17 cellular contexts compared by ENCODE assay signal in the genomic region with DNA sequence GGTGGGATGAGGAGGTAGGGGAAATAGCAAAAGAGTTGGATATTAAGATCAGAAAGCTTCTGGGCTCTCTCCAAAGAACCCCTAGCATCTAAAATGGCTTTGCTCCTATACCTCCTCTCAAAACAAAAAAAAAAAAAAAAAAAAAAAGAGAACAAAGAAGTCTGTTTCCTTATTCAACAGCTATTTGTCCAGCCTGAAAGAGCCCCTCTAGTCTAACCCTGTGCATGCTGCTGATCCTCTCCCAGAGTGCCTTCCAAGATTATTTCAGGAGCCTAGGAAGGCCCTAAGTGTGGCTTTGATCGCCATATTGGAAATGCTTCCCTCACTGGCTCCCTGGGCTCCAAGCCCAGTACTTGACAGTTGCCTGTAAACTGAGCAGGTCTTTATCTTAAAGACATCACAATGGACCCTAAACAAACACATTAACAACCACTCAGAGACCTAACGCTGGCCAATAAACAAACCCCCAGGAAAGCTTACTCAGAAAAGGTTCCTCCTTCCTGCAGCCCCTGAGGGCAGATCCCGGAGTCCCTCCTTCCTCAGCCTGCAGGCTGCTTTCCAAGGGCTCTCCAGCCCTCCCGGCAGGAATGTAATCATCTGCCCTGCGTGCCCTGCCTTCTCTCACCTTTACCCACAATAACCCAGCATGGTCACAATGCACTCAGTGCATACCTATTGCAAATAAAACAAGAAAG. TPM values are rescaled to one million over a fixed set of nuclear protein-coding genes. Genes with fewer than 3 reads are reported as not detected.
DNase-seq lines count a peak whose midpoint lies in the region; ATAC-seq and TF ChIP-seq lines count a peak whose summit lies in the region.
"Had no signal": no experiment of that assay in that cellular context is flagged by ENCODE, and none has a peak within 500 bp of the region (broad histone marks: within the 10 kb centered on the region; RNA-seq: fewer than 3 reads in every experiment).

No MANE protein-coding gene starts in this region.

- H3K18ac ChIP-seq in trophoblast cell (ENCODE audit: low read length), result no peak overlapping the region

- no peak overlapping the region for H3K23ac ChIP-seq in trophoblast cell (ENCODE audit: low read length)

- H2BK12ac ChIP-seq in trophoblast cell (ENCODE audit: low read length), result peak overlapping the region; percentile 93

- peaks cover 16% of the 10 kb centered on the region for H3K79me1 ChIP-seq in trophoblast cell (ENCODE audit: low read length)

- no peak overlapping the region for H2AFZ ChIP-seq in trophoblast cell (ENCODE audit: insufficient read depth, low read length, poor library complexity)

- H3K4me2 ChIP-seq in trophoblast cell (ENCODE audit: low read length), result peak overlapping the region; percentile 2

- no peak for ATAC-seq in HG02759 (IDR thresholded peaks at IDR 0.05; ENCODE audit: unreplicated experiment)
- ATAC-seq: gastroesophageal sphincter had no signal

- WGBS in trophoblast cell (ENCODE audit: extremely low coverage, insufficient coverage, insufficient read length), result no CpG with 5 or more reads among the region's 5 CpGs

- H3K4me1 Mint-ChIP-seq in osteocyte (ENCODE audit: unreplicated experiment), result no peaks in the 10 kb centered on the region

- H3K9ac ChIP-seq in colonic mucosa (ENCODE audit: low read depth in 2 of 2, low read length in 2 of 2) (no peak overlapping the region), trophoblast cell (ENCODE audit: low read length) (no peak overlapping the region)

- H3K27me3 ChIP-seq in colonic mucosa, result no peaks in the 10 kb centered on the region
- H3K27me3 ChIP-seq in trophoblast cell (ENCODE audit: insufficient read depth, low read length), result peaks cover 4% of the 10 kb centered on the region
- H3K27me3 ChIP-seq: vagina had no signal

- H3K4me3 ChIP-seq in colonic mucosa, result no peak overlapping the region
- H3K4me3 ChIP-seq in trophoblast cell (ENCODE audit: low read depth, low read length), result no peak overlapping the region
- H3K4me3 ChIP-seq: coronary artery, gastroesophageal sphincter, sigmoid colon, vagina had no signal

- no peak overlapping the region for H2BK120ac ChIP-seq in trophoblast cell (ENCODE audit: insufficient read depth, low read length, poor library complexity)

- DNase-seq in NCI-H2171 treated with DMSO at 0.1 percent for 48 hours (lab: John Stamatoyannopoulos, UW), result peak; percentile 12
- no peak for DNase-seq in NCI-H2171 (lab: John Stamatoyannopoulos, UW)
- DNase-seq in NCI-H2029 treated with DMSO at 0.1 percent for 48 hours (lab: John Stamatoyannopoulos, UW), result peak; percentile 96
- peak; percentile 56 for DNase-seq in colonic mucosa
- peak; percentile 90 to 92 for DNase-seq in trophoblast cell
- no peak for DNase-seq in osteocyte (ENCODE audit: extremely low spot score, unreplicated experiment)
- DNase-seq in GOT3 (lab: John Stamatoyannopoulos, UW), result no peak
- DNase-seq: activated CD4-positive, alpha-beta T cell treated with anti-CD3 and anti-CD28 coated beads, Interleukin-2, amount 50 U/mL, for 4 hours; activated naive CD4-positive, alpha-beta T cell treated with anti-CD3 and anti-CD28 coated beads, Interleukin-2, amount 50 U/mL, for 16 hours; midbrain; NCI-H1694; sigmoid colon had no signal

- H4K12ac ChIP-seq in trophoblast cell (ENCODE audit: low read depth, low read length), result no peak overlapping the region

- H3K36me3 ChIP-seq in colonic mucosa, result no peaks in the 10 kb centered on the region
- H3K36me3 ChIP-seq in trophoblast cell (ENCODE audit: control insufficient read depth in 1 of 2, insufficient read depth in 2 of 2, low read length in 2 of 2), result no peaks in the 10 kb centered on the region
- H3K36me3 ChIP-seq: gastroesophageal sphincter, sigmoid colon, vagina had no signal

- H3K27ac ChIP-seq in colonic mucosa (no peak overlapping the region), trophoblast cell (ENCODE audit: low read depth, low read length) (peak overlapping the region; percentile 16)
- H3K27ac ChIP-seq: coronary artery, gastroesophageal sphincter, sigmoid colon, vagina had no signal

- peak overlapping the region; percentile 47 for H4K91ac ChIP-seq in trophoblast cell (ENCODE audit: low read depth, low read length)

- H3K27me3 Mint-ChIP-seq in osteocyte (ENCODE audit: unreplicated experiment), result peaks cover 55% of the 10 kb centered on the region

- peak overlapping the region; percentile 46 for H3K14ac ChIP-seq in trophoblast cell (ENCODE audit: low read length)

- peak overlapping the region; percentile 57 for H2BK5ac ChIP-seq in trophoblast cell (ENCODE audit: low read depth, low read length, poor library complexity)

- H3K79me2 ChIP-seq in trophoblast cell (ENCODE audit: control insufficient read depth, insufficient read depth, low read length, poor library complexity), result no peaks in the 10 kb centered on the region

- no peaks in the 10 kb centered on the region for H3K36me3 Mint-ChIP-seq in osteocyte (ENCODE audit: unreplicated experiment)

- no peak overlapping the region for H3K27ac Mint-ChIP-seq in osteocyte (ENCODE audit: unreplicated experiment)

- no peaks in the 10 kb centered on the region for H3K4me1 ChIP-seq in colonic mucosa
- H3K4me1 ChIP-seq in trophoblast cell (ENCODE audit: control insufficient read depth in 1 of 2, insufficient read depth in 2 of 2, low read length in 2 of 2), result peaks cover 22 to 28% of the 10 kb centered on the region in 2 experiments
- H3K4me1 ChIP-seq: gastroesophageal sphincter, sigmoid colon, vagina had no signal

- peak overlapping the region; percentile 73 for H2AK5ac ChIP-seq in trophoblast cell (ENCODE audit: low read length)

- no peak overlapping the region for H4K8ac ChIP-seq in trophoblast cell (ENCODE audit: low read depth, low read length)

- H3K9me3 ChIP-seq in colonic mucosa (no peaks in the 10 kb centered on the region), trophoblast cell (ENCODE audit: insufficient read depth, low read depth, low read length) (peaks cover 2% of the 10 kb centered on the region)
- H3K9me3 ChIP-seq: gastroesophageal sphincter, sigmoid colon, vagina had no signal

- TF ChIP-seq CTCF in colonic mucosa (IDR thresholded peaks at IDR 0.05), result no peak
- TF ChIP-seq CTCF in osteocyte (IDR thresholded peaks at IDR 0.05), result no peak

- no peak overlapping the region for H3K4ac ChIP-seq in trophoblast cell (ENCODE audit: low read depth, low read length)

- H3K9me3 Mint-ChIP-seq in osteocyte (ENCODE audit: unreplicated experiment), result no peaks in the 10 kb centered on the region

- no peak overlapping the region for H3K4me3 Mint-ChIP-seq in osteocyte (ENCODE audit: unreplicated experiment)

- intact Hi-C loops in colonic mucosa (cut with DNase I), result no loop called here

RNA-seq across cellular contexts. Expression of a gene that starts 17.4 kb away (rescaled TPM):
- total RNA-seq in colonic mucosa, result 1 to 10 TPM; 1.1 to 1.3 TPM
- 72.0 and 81.5 TPM in 2 replicates for polyA plus RNA-seq in trophoblast cell (2013)
- 0.70 and 2.0 TPM in 2 replicates for total RNA-seq in osteocyte
- total RNA-seq: gastroesophageal sphincter, sigmoid colon, vagina had no signal
- polyA plus RNA-seq: AG04450 had no signal

RNA-seq across cellular contexts. Expression of a gene that starts 58.2 kb away (rescaled TPM):
- total RNA-seq in colonic mucosa, result 100 to 1,000 TPM; 187 to 258 TPM
- 56.8 and 62.0 TPM in 2 replicates for polyA plus RNA-seq in trophoblast cell (2013)
- total RNA-seq in osteocyte, result 53.2 and 60.9 TPM in 2 replicates

Comparison
In these comparisons a context has a peak if more than half of its experiments do, and no peak if none do; other contexts are left out.
1. DNase-seq: peak in NCI-H2171 treated with DMSO at 0.1 percent for 48 hours (single experiment), NCI-H2029 treated with DMSO at 0.1 percent for 48 hours (single experiment), colonic mucosa (single experiment) and trophoblast cell (2 of 2); none in NCI-H2171 (single experiment), osteocyte (single experiment) and GOT3 (single experiment).